Comparison of ENCODE assay signal across 25 cellular contexts in genomic region chrX:70826715-70827114, GRCh38.
A peak's percentile ranks its signal among the peaks of the same experiment; 100 is the strongest.
DNase-seq lines count a peak whose midpoint lies in the region; ATAC-seq lines count a peak whose summit lies in the region.
"Had no signal": no experiment of that assay in that cellular context is flagged by ENCODE, and none has a peak within 500 bp of the region (broad histone marks: within the 10 kb centered on the region; RNA-seq: fewer than 3 reads in every experiment).

No MANE protein-coding gene starts in this region.

- ATAC-seq in HG03469 (IDR thresholded peaks at IDR 0.05; ENCODE audit: unreplicated experiment) (no peak), HG03342 (IDR thresholded peaks at IDR 0.05; ENCODE audit: unreplicated experiment) (no peak)
- ATAC-seq: CD8-positive, alpha-beta T cell; heart right ventricle; naive thymus-derived CD8-positive, alpha-beta T cell; PC-3; stimulated activated effector memory CD8-positive, alpha-beta T cell treated with anti-CD3 and anti-CD28 coated beads, Interleukin-12 subunit alpha, Interleukin-12 subunit beta, amount 100 ng/mL, for 72 hours; upper lobe of right lung had no signal

- H3K9me3 ChIP-seq in SJCRH30 (replicated peaks): no peaks in the 10 kb centered on the region
- H3K9me3 ChIP-seq: heart right ventricle, spleen, upper lobe of right lung had no signal

- H3K4me3 ChIP-seq in SJCRH30: 0 out of 2 replicates have a peak overlapping the region, but pooled peaks have one; percentile 5
- H3K4me3 ChIP-seq: heart right ventricle, spleen, upper lobe of right lung had no signal

- DNase-seq in DMS79 (lab: John Stamatoyannopoulos, UW) (peak; percentile 42), NCI-H1092 (lab: John Stamatoyannopoulos, UW) (peak; percentile 19), SJCRH30 (peak; percentile 87 to 93), midbrain (lab: John Stamatoyannopoulos, UW) (peak; percentile 1), NAMALWA (ENCODE audit: low spot score) (no peak)
- no peak for DNase-seq in activated CD8-positive, alpha-beta memory T cell treated with anti-CD3 and anti-CD28 coated beads, Interleukin-2, amount 50 U/mL, for 4 hours
- DNase-seq: activated B cell treated with CpG ODN at 0.5 μM for 24 hours; activated CD4-positive, alpha-beta memory T cell treated with anti-CD3 and anti-CD28 coated beads for 36 hours; activated effector memory CD4-positive, alpha-beta T cell treated with Interleukin-2 at 50 U/mL for 16 hours; CD8-positive, alpha-beta T cell; DMS53; heart right ventricle; Karpas-422; mesenchymal stem cell; naive thymus-derived CD8-positive, alpha-beta T cell; PC-3; retina; SHP77; spleen; stimulated activated CD4-positive, alpha-beta T cell treated with anti-CD3 and anti-CD28 coated beads, Interleukin-2, amount 100 ng/mL, for 48 hours; SW 1271; upper lobe of right lung had no signal

- H3K27me3 ChIP-seq in SJCRH30: no peaks in the 10 kb centered on the region
- H3K27me3 ChIP-seq: upper lobe of right lung had no signal

- peaks cover 6% of the 10 kb centered on the region for H3K4me1 ChIP-seq in SJCRH30
- H3K4me1 ChIP-seq: heart right ventricle, spleen, upper lobe of right lung had no signal

- peak overlapping the region; percentile 62 for H3K27ac ChIP-seq in SJCRH30
- H3K27ac ChIP-seq: heart right ventricle, spleen, upper lobe of right lung had no signal

- no peaks in the 10 kb centered on the region for H3K36me3 ChIP-seq in SJCRH30
- H3K36me3 ChIP-seq: heart right ventricle, spleen, upper lobe of right lung had no signal

Comparison
In these comparisons a context has a peak if more than half of its experiments do, and no peak if none do; other contexts are left out.
1. DNase-seq: peak in DMS79 (single experiment), NCI-H1092 (single experiment), SJCRH30 (2 of 2) and midbrain (single experiment); none in activated CD8-positive, alpha-beta memory T cell treated with anti-CD3 and anti-CD28 coated beads, Interleukin-2, amount 50 U/mL, for 4 hours (single experiment) and NAMALWA (single experiment).